Comparison of ENCODE assay signal across 26 cellular contexts in genomic region chr14:51730094-51730493, GRCh38.
"Had no signal": no experiment of that assay in that cellular context is flagged by ENCODE, and none has a peak within 500 bp of the region (broad histone marks: within the 10 kb centered on the region; RNA-seq: fewer than 3 reads in every experiment).

No MANE protein-coding gene starts in this region.

- H3K9ac ChIP-seq: parathyroid adenoma had no signal

- ATAC-seq: effector memory CD8-positive, alpha-beta T cell; naive thymus-derived CD8-positive, alpha-beta T cell; psoas muscle had no signal

- H3K27ac ChIP-seq: parathyroid adenoma, psoas muscle, right atrium auricular region, tibial nerve had no signal

- H3K4me1 Mint-ChIP-seq: activated CD4-positive, alpha-beta memory T cell treated with anti-CD3 and anti-CD28 coated beads, Interleukin-2, amount 10 ng/mL, durations not matched to agents 7 days and 5 days; activated CD4-positive, alpha-beta T cell treated with anti-CD3 and anti-CD28 coated beads, Interleukin-2, amount 10 ng/mL, durations not matched to agents 7 days and 5 days; immature natural killer cell; naive thymus-derived CD8-positive, alpha-beta T cell; neural crest cell had no signal

- H3K9me3 Mint-ChIP-seq: activated CD4-positive, alpha-beta memory T cell treated with anti-CD3 and anti-CD28 coated beads, Interleukin-2, amount 10 ng/mL, durations not matched to agents 7 days and 5 days; activated CD4-positive, alpha-beta T cell treated with anti-CD3 and anti-CD28 coated beads, Interleukin-2, amount 10 ng/mL, durations not matched to agents 7 days and 5 days; activated T-cell treated with anti-CD3 and anti-CD28 coated beads, Interleukin-2, amount 50 U/mL, for 24 hours; effector memory CD8-positive, alpha-beta T cell; immature natural killer cell; naive thymus-derived CD8-positive, alpha-beta T cell; neural crest cell had no signal

- H2AFZ ChIP-seq: parathyroid adenoma had no signal

- H3K4me3 Mint-ChIP-seq: activated CD4-positive, alpha-beta memory T cell treated with anti-CD3 and anti-CD28 coated beads, Interleukin-2, amount 10 ng/mL, durations not matched to agents 7 days and 5 days; activated CD4-positive, alpha-beta T cell treated with anti-CD3 and anti-CD28 coated beads, Interleukin-2, amount 10 ng/mL, durations not matched to agents 7 days and 5 days; activated T-cell treated with anti-CD3 and anti-CD28 coated beads, Interleukin-2, amount 50 U/mL, for 24 hours; effector memory CD8-positive, alpha-beta T cell; immature natural killer cell; mesothelial cell of epicardium; naive thymus-derived CD8-positive, alpha-beta T cell; neural crest cell had no signal

- DNase-seq: activated CD4-positive, alpha-beta memory T cell treated with anti-CD3 and anti-CD28 coated beads, Interleukin-2, amount 10 ng/mL, durations not matched to agents 7 days and 5 days; activated CD4-positive, alpha-beta T cell treated with anti-CD3 and anti-CD28 coated beads for 1 hour; activated CD4-positive, alpha-beta T cell treated with anti-CD3 and anti-CD28 coated beads, Interleukin-2, amount 10 ng/mL, durations not matched to agents 7 days and 5 days; activated CD8-positive, alpha-beta memory T cell treated with anti-CD3 and anti-CD28 coated beads, Interleukin-2, amount 50 U/mL, for 48 hours; activated gamma-delta T cell; activated naive CD4-positive, alpha-beta T cell treated with anti-CD3 and anti-CD28 coated beads, Interleukin-2, amount 50 U/mL, for 16 hours; activated T-cell treated with anti-CD3 and anti-CD28 coated beads, Interleukin-2, amount 50 U/mL, for 24 hours; amygdala; caudate nucleus; cortex of kidney; effector memory CD8-positive, alpha-beta T cell; erythroblast; head of caudate nucleus; hippocampal formation; immature natural killer cell; naive thymus-derived CD8-positive, alpha-beta T cell; nucleus accumbens; psoas muscle; stimulated activated CD4-positive, alpha-beta T cell treated with anti-CD3 and anti-CD28 coated beads, Interleukin-15, amount 100 ng/mL, for 24 hours; stimulated activated naive CD4-positive, alpha-beta T cell treated with Interleukin-2 at 50 U/mL for 16 hours; T1000 had no signal

- H3K4me3 ChIP-seq: psoas muscle, right atrium auricular region, tibial nerve had no signal

- H3K27me3 ChIP-seq: right atrium auricular region, tibial nerve had no signal

- H3K9me3 ChIP-seq: psoas muscle, right atrium auricular region had no signal

- H3K4me1 ChIP-seq: parathyroid adenoma, psoas muscle, right atrium auricular region, tibial nerve had no signal

- H3K79me2 ChIP-seq: parathyroid adenoma had no signal

- H3K27ac Mint-ChIP-seq: activated CD4-positive, alpha-beta memory T cell treated with anti-CD3 and anti-CD28 coated beads, Interleukin-2, amount 10 ng/mL, durations not matched to agents 7 days and 5 days; activated CD4-positive, alpha-beta T cell treated with anti-CD3 and anti-CD28 coated beads, Interleukin-2, amount 10 ng/mL, durations not matched to agents 7 days and 5 days; activated T-cell treated with anti-CD3 and anti-CD28 coated beads, Interleukin-2, amount 50 U/mL, for 24 hours; effector memory CD8-positive, alpha-beta T cell; immature natural killer cell; mesothelial cell of epicardium; naive thymus-derived CD8-positive, alpha-beta T cell had no signal

- H3K27me3 Mint-ChIP-seq: activated CD4-positive, alpha-beta T cell treated with anti-CD3 and anti-CD28 coated beads, Interleukin-2, amount 10 ng/mL, durations not matched to agents 7 days and 5 days had no signal

- H3K36me3 Mint-ChIP-seq: immature natural killer cell had no signal
